Comparison of ENCODE assay signal across 8 cellular contexts in the genomic region with DNA sequence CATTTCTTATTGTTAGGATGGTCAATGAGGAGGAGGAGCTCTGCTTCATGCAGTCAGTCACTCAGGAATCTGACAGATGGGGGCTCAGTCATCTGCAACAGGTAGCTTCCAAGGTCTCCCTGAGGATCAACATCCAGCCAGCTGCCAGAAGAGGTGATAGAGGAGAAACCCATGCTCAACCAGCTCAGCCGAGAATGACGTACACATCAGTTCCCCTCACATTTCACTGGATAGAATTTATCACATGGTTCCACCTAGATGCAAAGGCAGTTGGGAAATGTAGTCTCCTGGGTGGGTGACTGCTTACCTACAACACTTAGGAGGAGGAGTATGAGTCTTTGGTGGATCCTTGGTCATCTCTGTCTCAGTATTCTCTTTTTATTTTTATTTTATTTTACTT.
DNase-seq lines count a peak whose midpoint lies in the region; ATAC-seq and TF ChIP-seq lines count a peak whose summit lies in the region.

No MANE protein-coding gene starts in this region.

- no peak for TF ChIP-seq CTCF in GM12865 (IDR thresholded peaks at IDR 0.05; ENCODE audit: insufficient read depth, low read depth, low read length, missing control alignments)
- no peak for TF ChIP-seq CTCF in NB4 (IDR thresholded peaks at IDR 0.05; ENCODE audit: low read depth, low read length)

- TF ChIP-seq POLR2A in NB4 (IDR thresholded peaks at IDR 0.05; ENCODE audit: extremely low read depth, insufficient read length), result no peak

- ATAC-seq in HG02852 (IDR thresholded peaks at IDR 0.05; ENCODE audit: unreplicated experiment) (no peak), GM21390 (IDR thresholded peaks at IDR 0.05; ENCODE audit: unreplicated experiment) (no peak), GM21529 (IDR thresholded peaks at IDR 0.05; ENCODE audit: unreplicated experiment) (no peak)

- peak; percentile 56 for DNase-seq in GM12865 (ENCODE audit: low read depth)
- peak; percentile 49 for DNase-seq in NB4 (ENCODE audit: low read depth)
- DNase-seq in SKM-1 (lab: John Stamatoyannopoulos, UW; ENCODE audit: unreplicated experiment), result peak; percentile 57
- peak; percentile 85 for DNase-seq in iPS-NIHi11 (ENCODE audit: low spot score)
- no peak for DNase-seq in ureter (ENCODE audit: low spot score)

- H3K4me3 ChIP-seq in GM12865 (ENCODE audit: low read depth, low read length) (no peak overlapping the region), NB4 (ENCODE audit: low read depth, low read length) (no peak overlapping the region)
